Comparison of ENCODE assay signal across 36 cellular contexts in genomic region chr6:28209753-28210535, GRCh38. TPM values are rescaled to one million over a fixed set of nuclear protein-coding genes. Genes with fewer than 3 reads are reported as not detected.
DNase-seq lines count a peak whose midpoint lies in the region; ATAC-seq, FAIRE-seq and TF ChIP-seq lines count a peak whose summit lies in the region.
"Had no signal": no experiment of that assay in that cellular context is flagged by ENCODE, and none has a peak within 500 bp of the region (broad histone marks: within the 10 kb centered on the region; RNA-seq: fewer than 3 reads in every experiment).

No MANE protein-coding gene starts in this region.

- WGBS in mammary epithelial cell (ENCODE audit: low coverage, missing lambda C conversion rate) = 23% methylated on average over 7 of the region's 7 CpGs

- H3K4me1 Mint-ChIP-seq in activated CD8-positive, alpha-beta T cell treated with anti-CD3 and anti-CD28 coated beads, Interleukin-2, amount 10 ng/mL, durations not matched to agents 7 days and 5 days (ENCODE audit: low read depth) = peaks cover 34% of the 10 kb centered on the region
- H3K4me1 Mint-ChIP-seq in activated T-helper 2 cell treated with anti-CD3 and anti-CD28 coated beads, Interferon-gamma antibody, Interleukin-2, Interleukin-4, amounts not matched to agents 10 μg/mL and 5 μg/mL and 100 μg/mL, durations not matched to agents 14 hours and 24 hours and 36 hours (ENCODE audit: low read depth) = peaks cover 32% of the 10 kb centered on the region

- H3K9ac ChIP-seq in mammary epithelial cell (ENCODE audit: insufficient read depth, low read length) (no peak overlapping the region), kidney (ENCODE audit: low read length in 2 of 2) (no peak overlapping the region)

- H3K4me3 ChIP-seq in mammary epithelial cell (replicated peaks in 1 of 3; ENCODE audit: insufficient read depth in 1 of 3, low read depth in 2 of 3, low read length in 3 of 3) (no peak overlapping the region), breast epithelium (no peak overlapping the region), epithelial cell of esophagus (ENCODE audit: low read length) (no peak overlapping the region), kidney (ENCODE audit: low read length in 2 of 2) (no peak overlapping the region)
- H3K4me3 ChIP-seq: lower lobe of right lung, right lobe of liver, thyroid gland, uterus had no signal

- H3K4me2 ChIP-seq in mammary epithelial cell (ENCODE audit: insufficient read depth, low read depth, low read length) = peak overlapping the region; percentile 9

- H3K79me2 ChIP-seq in mammary epithelial cell (ENCODE audit: insufficient read depth, low read length) = no peaks in the 10 kb centered on the region

- H3K27me3 Mint-ChIP-seq in activated CD8-positive, alpha-beta T cell treated with anti-CD3 and anti-CD28 coated beads, Interleukin-2, amount 10 ng/mL, durations not matched to agents 7 days and 5 days (ENCODE audit: low read depth) = peaks cover 75% of the 10 kb centered on the region
- H3K27me3 Mint-ChIP-seq in activated T-helper 2 cell treated with anti-CD3 and anti-CD28 coated beads, Interferon-gamma antibody, Interleukin-2, Interleukin-4, amounts not matched to agents 10 μg/mL and 5 μg/mL and 100 μg/mL, durations not matched to agents 14 hours and 24 hours and 36 hours (ENCODE audit: low read depth) = peaks cover 86% of the 10 kb centered on the region

- BruUV-seq in mammary epithelial cell (replicated peaks; lab: Mats Ljungman, UMichigan) = no TSS peak

- FAIRE-seq in kidney (lab: Jason Lieb, UNC) = no peak
- FAIRE-seq: TTC549 had no signal

- dilution Hi-C loops in mammary epithelial cell (cut with HindIII; ENCODE audit: low sequenced_read_pairs) = no loop called here

- peaks cover 3% of the 10 kb centered on the region for H3K9me3 Mint-ChIP-seq in activated CD8-positive, alpha-beta T cell treated with anti-CD3 and anti-CD28 coated beads, Interleukin-2, amount 10 ng/mL, durations not matched to agents 7 days and 5 days (ENCODE audit: insufficient read depth)
- peaks cover 4% of the 10 kb centered on the region for H3K9me3 Mint-ChIP-seq in activated T-helper 2 cell treated with anti-CD3 and anti-CD28 coated beads, Interferon-gamma antibody, Interleukin-2, Interleukin-4, amounts not matched to agents 10 μg/mL and 5 μg/mL and 100 μg/mL, durations not matched to agents 14 hours and 24 hours and 36 hours
- H3K9me3 Mint-ChIP-seq: activated CD4-positive, alpha-beta memory T cell treated with anti-CD3 and anti-CD28 coated beads for 36 hours; activated naive CD4-positive, alpha-beta T cell treated with anti-CD3 and anti-CD28 coated beads for 36 hours; central memory CD8-positive, alpha-beta T cell; natural killer cell had no signal

- H3K36me3 Mint-ChIP-seq in activated CD8-positive, alpha-beta T cell treated with anti-CD3 and anti-CD28 coated beads, Interleukin-2, amount 10 ng/mL, durations not matched to agents 7 days and 5 days (ENCODE audit: low read depth) = peaks cover 13% of the 10 kb centered on the region
- peaks cover 3% of the 10 kb centered on the region for H3K36me3 Mint-ChIP-seq in activated T-helper 2 cell treated with anti-CD3 and anti-CD28 coated beads, Interferon-gamma antibody, Interleukin-2, Interleukin-4, amounts not matched to agents 10 μg/mL and 5 μg/mL and 100 μg/mL, durations not matched to agents 14 hours and 24 hours and 36 hours (ENCODE audit: low read depth)
- H3K36me3 Mint-ChIP-seq: activated CD4-positive, alpha-beta memory T cell treated with anti-CD3 and anti-CD28 coated beads for 36 hours; natural killer cell had no signal

- no peak for TF ChIP-seq POLR2A in breast epithelium (IDR thresholded peaks at IDR 0.05)

- intact Hi-C loops in mammary epithelial cell (cut with micrococcal nuclease) = loop anchor here (5.0 to 10.0 kb wide), 2 partner anchors 403 to 475 kb away; a partner anchor contains a TSS
- intact Hi-C loops in breast epithelium (cut with DNase I; ENCODE audit: low total_unique reads) = no loop called here
- intact Hi-C loops in activated T-helper 2 cell treated with anti-CD3 and anti-CD28 coated beads, Interferon-gamma antibody, Interleukin-2, Interleukin-4, amounts not matched to agents 10 μg/mL and 5 μg/mL and 100 μg/mL, durations not matched to agents 14 hours and 24 hours and 36 hours (cut with micrococcal nuclease) = loop anchor here (5.0 kb wide), 3 partner anchors 57 to 147 kb away; partner anchors contain the start of genes ZKSCAN8 and ZSCAN26
- intact Hi-C loops in kidney (cut with DNase I) = no loop called here

- no peak overlapping the region for H3K4me3 Mint-ChIP-seq in activated CD8-positive, alpha-beta T cell treated with anti-CD3 and anti-CD28 coated beads, Interleukin-2, amount 10 ng/mL, durations not matched to agents 7 days and 5 days
- no peak overlapping the region for H3K4me3 Mint-ChIP-seq in activated T-helper 2 cell treated with anti-CD3 and anti-CD28 coated beads, Interferon-gamma antibody, Interleukin-2, Interleukin-4, amounts not matched to agents 10 μg/mL and 5 μg/mL and 100 μg/mL, durations not matched to agents 14 hours and 24 hours and 36 hours (ENCODE audit: low read depth)
- H3K4me3 Mint-ChIP-seq: activated CD4-positive, alpha-beta memory T cell treated with anti-CD3 and anti-CD28 coated beads for 36 hours; activated naive CD4-positive, alpha-beta T cell treated with anti-CD3 and anti-CD28 coated beads for 36 hours; activated T-helper 1 cell treated with anti-CD3 and anti-CD28 coated beads, Interleukin-12 subunit alpha, Interleukin-12 subunit beta, Interleukin-2, Interleukin-4 antibody, amounts not matched to agents 30 ng/mL and 10 ng/mL and 1 ng/mL, durations not matched to agents 14 hours and 24 hours and 36 hours; CD4-positive, alpha-beta T cell; central memory CD8-positive, alpha-beta T cell; natural killer cell had no signal

- H3K27ac Mint-ChIP-seq in activated CD8-positive, alpha-beta T cell treated with anti-CD3 and anti-CD28 coated beads, Interleukin-2, amount 10 ng/mL, durations not matched to agents 7 days and 5 days = no peak overlapping the region
- H3K27ac Mint-ChIP-seq in activated T-helper 2 cell treated with anti-CD3 and anti-CD28 coated beads, Interferon-gamma antibody, Interleukin-2, Interleukin-4, amounts not matched to agents 10 μg/mL and 5 μg/mL and 100 μg/mL, durations not matched to agents 14 hours and 24 hours and 36 hours = no peak overlapping the region
- H3K27ac Mint-ChIP-seq: activated CD4-positive, alpha-beta memory T cell treated with anti-CD3 and anti-CD28 coated beads for 36 hours; activated naive CD4-positive, alpha-beta T cell treated with anti-CD3 and anti-CD28 coated beads for 36 hours; activated T-helper 1 cell treated with anti-CD3 and anti-CD28 coated beads, Interleukin-12 subunit alpha, Interleukin-12 subunit beta, Interleukin-2, Interleukin-4 antibody, amounts not matched to agents 30 ng/mL and 10 ng/mL and 1 ng/mL, durations not matched to agents 14 hours and 24 hours and 36 hours; CD4-positive, alpha-beta T cell; natural killer cell; progenitor cell of endocrine pancreas had no signal

- POLR2A ChIA-PET in activated CD8-positive, alpha-beta T cell treated with anti-CD3 and anti-CD28 coated beads, Interleukin-2, amount 10 ng/mL, durations not matched to agents 7 days and 5 days (lab: Charles Lee) = no interaction called here

- H2AFZ ChIP-seq in mammary epithelial cell (ENCODE audit: low read depth, low read length) = peak overlapping the region; percentile 54

- H3K36me3 ChIP-seq in mammary epithelial cell (ENCODE audit: insufficient read depth, low read length) = no peaks in the 10 kb centered on the region
- H3K36me3 ChIP-seq in breast epithelium = no peaks in the 10 kb centered on the region
- H3K36me3 ChIP-seq in kidney (ENCODE audit: control insufficient read depth in 1 of 2, insufficient read depth in 2 of 2, low read length in 2 of 2) = no peaks in the 10 kb centered on the region
- H3K36me3 ChIP-seq: lower lobe of right lung, right lobe of liver, thyroid gland, uterus had no signal

- H4K20me1 ChIP-seq in mammary epithelial cell (ENCODE audit: insufficient read depth, low read length) = no peaks in the 10 kb centered on the region

- DNase-seq in mammary epithelial cell (no peak), breast epithelium (ENCODE audit: low spot score in 2 of 2) (no peak), SHP77 treated with DMSO at 0.1 percent for 48 hours (lab: John Stamatoyannopoulos, UW) (peak; percentile 33), epithelial cell of esophagus (ENCODE audit: low read depth) (peak; percentile 61), NCI-H510A (lab: John Stamatoyannopoulos, UW) (no peak), kidney (no peak)
- no peak for DNase-seq in activated CD8-positive, alpha-beta T cell treated with anti-CD3 and anti-CD28 coated beads, Interleukin-2, amount 10 ng/mL, durations not matched to agents 7 days and 5 days
- DNase-seq in activated T-helper 2 cell treated with anti-CD3 and anti-CD28 coated beads, Interferon-gamma antibody, Interleukin-2, Interleukin-4, amounts not matched to agents 10 μg/mL and 5 μg/mL and 100 μg/mL, durations not matched to agents 14 hours and 24 hours and 36 hours (ENCODE audit: low spot score) = no peak
- DNase-seq: activated CD4-positive, alpha-beta memory T cell treated with anti-CD3 and anti-CD28 coated beads for 36 hours; activated CD8-positive, alpha-beta memory T cell treated with anti-CD3 and anti-CD28 coated beads, Interleukin-2, amount 50 U/mL, for 48 hours; activated naive CD4-positive, alpha-beta T cell treated with anti-CD3 and anti-CD28 coated beads for 36 hours; AML-193; CD4-positive, alpha-beta T cell; EL; HCEC 1CT; head of caudate nucleus; kidney glomerular epithelial cell; lower lobe of right lung; natural killer cell; NCI-H1092; NCI-H187; NCI-H2171 treated with DMSO at 0.1 percent for 48 hours; NCI-H510A treated with DMSO at 0.1 percent for 48 hours; nucleus accumbens; right lobe of liver; stimulated activated CD4-positive, alpha-beta T cell treated with anti-CD3 and anti-CD28 coated beads, Interleukin-4, amount 100 ng/mL, for 24 hours; thyroid gland; uterus had no signal

- H3K4me1 ChIP-seq in mammary epithelial cell (ENCODE audit: insufficient read depth, low read length) = peaks cover 24% of the 10 kb centered on the region
- H3K4me1 ChIP-seq in breast epithelium = no peaks in the 10 kb centered on the region
- no peaks in the 10 kb centered on the region for H3K4me1 ChIP-seq in kidney (ENCODE audit: control insufficient read depth in 1 of 2, insufficient read depth in 1 of 2, low read depth in 1 of 2, low read length in 2 of 2)
- H3K4me1 ChIP-seq: uterus had no signal

- H3K9me3 ChIP-seq in mammary epithelial cell (replicated peaks; ENCODE audit: insufficient read depth, low read length) (no peaks in the 10 kb centered on the region), breast epithelium (peaks cover 0 to 6% of the 10 kb centered on the region in 2 donors), kidney (ENCODE audit: control insufficient read depth in 1 of 2, low read length in 2 of 2) (no peaks in the 10 kb centered on the region)
- H3K9me3 ChIP-seq: lower lobe of right lung, right lobe of liver, thyroid gland, uterus had no signal

- in situ Hi-C loops in mammary epithelial cell (cut with MboI; ENCODE audit: low sequenced_read_pairs in 2 of 2) = loop anchor here in 1 of 2 donors (5.0 to 25.0 kb wide), 2 partner anchors 73 to 298 kb away; partner anchors contain the start of gene OR2B2

- H3K27me3 ChIP-seq in mammary epithelial cell (ENCODE audit: insufficient read depth, low read length) (no peaks in the 10 kb centered on the region), breast epithelium (peaks cover 0 to 88% of the 10 kb centered on the region in 2 donors)

- TF ChIP-seq CTCF in mammary epithelial cell (conservative IDR thresholded peaks at IDR 0.05 in 1 of 2, IDR thresholded peaks at IDR 0.05 in 1 of 2; ENCODE audit: extremely low read depth in 1 of 2, insufficient read depth in 1 of 2, low read depth in 1 of 2, low read length in 2 of 2) = no peak
- TF ChIP-seq CTCF in breast epithelium (IDR thresholded peaks at IDR 0.05) = no peak
- no peak for TF ChIP-seq CTCF in epithelial cell of esophagus (IDR thresholded peaks at IDR 0.05; ENCODE audit: insufficient read depth, low read depth, low read length, missing control alignments)
- TF ChIP-seq CTCF in kidney (IDR thresholded peaks at IDR 0.05; ENCODE audit: borderline replicate concordance, extremely low read depth, insufficient read depth) = no peak

- H3K27ac ChIP-seq in mammary epithelial cell (ENCODE audit: insufficient read depth, low read depth, low read length) (no peak overlapping the region), breast epithelium (no peak overlapping the region), kidney (ENCODE audit: low read depth in 2 of 2, low read length in 2 of 2) (no peak overlapping the region)
- H3K27ac ChIP-seq: lower lobe of right lung, right lobe of liver, thyroid gland, uterus had no signal

- ATAC-seq in activated CD8-positive, alpha-beta T cell treated with anti-CD3 and anti-CD28 coated beads, Interleukin-2, amount 10 ng/mL, durations not matched to agents 7 days and 5 days = no peak
- ATAC-seq: activated CD4-positive, CD25-positive, alpha-beta regulatory T cell treated with anti-CD3 and anti-CD28 coated beads, Interleukin-2, amount 50 U/mL, for 24 hours; esophagus mucosa; lower lobe of right lung; natural killer cell; right lobe of liver had no signal

- CTCF ChIA-PET in mammary epithelial cell (lab: Charles Lee; ENCODE audit: low non-redundant PET) = no interaction called here
- CTCF ChIA-PET in activated CD8-positive, alpha-beta T cell treated with anti-CD3 and anti-CD28 coated beads, Interleukin-2, amount 10 ng/mL, durations not matched to agents 7 days and 5 days (lab: Charles Lee) = interaction anchor here (1.0 kb wide), 2 partner anchors 12 to 146 kb away, joined by 3 read pairs; no protein-coding TSS in a partner anchor

RNA-seq across cellular contexts. Expression of gene ZSCAN9, which starts 15.1 kb away (rescaled TPM):
- total RNA-seq in mammary epithelial cell (10 to 100 TPM; 11.9 to 15.5 TPM), breast epithelium (10 to 100 TPM in 2 of 3 donors, 1 to 10 TPM in 1; 9.0 to 19.3 (median 19.3) TPM), kidney (15.6 TPM)
- polyA plus RNA-seq in mammary epithelial cell (7.3 TPM), kidney (ENCODE audit: insufficient read depth, low read depth, low replicate concordance) (8.1 TPM)
- 21.8 TPM for polyA minus RNA-seq in mammary epithelial cell
- total RNA-seq in activated CD8-positive, alpha-beta T cell treated with anti-CD3 and anti-CD28 coated beads, Interleukin-2, amount 10 ng/mL, durations not matched to agents 7 days and 5 days = 1 to 10 TPM; 4.1 to 4.5 TPM
- total RNA-seq in activated T-helper 2 cell treated with anti-CD3 and anti-CD28 coated beads, Interferon-gamma antibody, Interleukin-2, Interleukin-4, amounts not matched to agents 10 μg/mL and 5 μg/mL and 100 μg/mL, durations not matched to agents 14 hours and 24 hours and 36 hours = 9.7 and 10.8 TPM in 2 replicates

RNA-seq across cellular contexts. Expression of gene ZKSCAN4, which starts 42.1 kb away (rescaled TPM):
- total RNA-seq in mammary epithelial cell (1 to 10 TPM; 3.6 to 5.8 TPM), breast epithelium (1 to 10 TPM; 2.4 to 7.2 (median 5.9) TPM), kidney (7.4 TPM)
- polyA plus RNA-seq in mammary epithelial cell (2.2 TPM), kidney (ENCODE audit: insufficient read depth, low read depth, low replicate concordance) (3.9 TPM)
- polyA minus RNA-seq in mammary epithelial cell = 7.4 TPM
- total RNA-seq in activated CD8-positive, alpha-beta T cell treated with anti-CD3 and anti-CD28 coated beads, Interleukin-2, amount 10 ng/mL, durations not matched to agents 7 days and 5 days = 1 to 10 TPM; 6.9 to 7.7 TPM
- 4.6 and 5.0 TPM in 2 replicates for total RNA-seq in activated T-helper 2 cell treated with anti-CD3 and anti-CD28 coated beads, Interferon-gamma antibody, Interleukin-2, Interleukin-4, amounts not matched to agents 10 μg/mL and 5 μg/mL and 100 μg/mL, durations not matched to agents 14 hours and 24 hours and 36 hours

RNA-seq across cellular contexts. Expression of gene NKAPL, which starts 49.2 kb away (rescaled TPM):
- total RNA-seq in mammary epithelial cell (1 to 10 TPM in 1 of 2 donors, under 1 TPM in 1; 0.24 to 1.0 TPM), breast epithelium (1 to 10 TPM; 1.6 to 2.9 (median 2.3) TPM), kidney (1.2 TPM)
- polyA plus RNA-seq in mammary epithelial cell (0.34 TPM), kidney (ENCODE audit: insufficient read depth, low read depth, low replicate concordance) (1.7 TPM)
- polyA minus RNA-seq in mammary epithelial cell = not detected
- not detected for total RNA-seq in activated CD8-positive, alpha-beta T cell treated with anti-CD3 and anti-CD28 coated beads, Interleukin-2, amount 10 ng/mL, durations not matched to agents 7 days and 5 days
- not detected in 2 replicates for total RNA-seq in activated T-helper 2 cell treated with anti-CD3 and anti-CD28 coated beads, Interferon-gamma antibody, Interleukin-2, Interleukin-4, amounts not matched to agents 10 μg/mL and 5 μg/mL and 100 μg/mL, durations not matched to agents 14 hours and 24 hours and 36 hours
- total RNA-seq: A673; activated CD4-positive, alpha-beta memory T cell treated with anti-CD3 and anti-CD28 coated beads for 36 hours; CD4-positive, alpha-beta T cell; RPMI7951 had no signal

RNA-seq across cellular contexts. Expression of gene ZSCAN26, which starts 57.0 kb away (rescaled TPM):
- total RNA-seq in mammary epithelial cell = 10 to 100 TPM; 12.4 to 12.7 TPM
- polyA plus RNA-seq in mammary epithelial cell = 6.6 TPM
- 19.3 TPM for polyA minus RNA-seq in mammary epithelial cell
- total RNA-seq in breast epithelium = 10 to 100 TPM; 13.8 to 31.1 (median 25.8) TPM
- 1 to 10 TPM; 6.7 to 9.7 TPM for total RNA-seq in activated CD8-positive, alpha-beta T cell treated with anti-CD3 and anti-CD28 coated beads, Interleukin-2, amount 10 ng/mL, durations not matched to agents 7 days and 5 days
- total RNA-seq in activated T-helper 2 cell treated with anti-CD3 and anti-CD28 coated beads, Interferon-gamma antibody, Interleukin-2, Interleukin-4, amounts not matched to agents 10 μg/mL and 5 μg/mL and 100 μg/mL, durations not matched to agents 14 hours and 24 hours and 36 hours = 6.1 and 7.7 TPM in 2 replicates
- 17.2 TPM for total RNA-seq in kidney
- polyA plus RNA-seq in kidney (ENCODE audit: insufficient read depth, low read depth, low replicate concordance) = 11.8 TPM

Comparison
In these comparisons a context has a peak if more than half of its experiments do, and no peak if none do; other contexts are left out.
1. intact Hi-C loops: an anchor here in mammary epithelial cell (5.0 to 10.0 kb wide) and activated T-helper 2 cell treated with anti-CD3 and anti-CD28 coated beads, Interferon-gamma antibody, Interleukin-2, Interleukin-4, amounts not matched to agents 10 μg/mL and 5 μg/mL and 100 μg/mL, durations not matched to agents 14 hours and 24 hours and 36 hours (5.0 kb wide); none called in breast epithelium and kidney.
2. DNase-seq: peak in SHP77 treated with DMSO at 0.1 percent for 48 hours (single experiment) and epithelial cell of esophagus (single experiment); none in mammary epithelial cell (single experiment), breast epithelium (0 of 2), activated CD8-positive, alpha-beta T cell treated with anti-CD3 and anti-CD28 coated beads, Interleukin-2, amount 10 ng/mL, durations not matched to agents 7 days and 5 days (single experiment), activated T-helper 2 cell treated with anti-CD3 and anti-CD28 coated beads, Interferon-gamma antibody, Interleukin-2, Interleukin-4, amounts not matched to agents 10 μg/mL and 5 μg/mL and 100 μg/mL, durations not matched to agents 14 hours and 24 hours and 36 hours (single experiment), NCI-H510A (single experiment) and kidney (single experiment).